Comparison of ENCODE assay signal across 1 cellular context in the genomic region with DNA sequence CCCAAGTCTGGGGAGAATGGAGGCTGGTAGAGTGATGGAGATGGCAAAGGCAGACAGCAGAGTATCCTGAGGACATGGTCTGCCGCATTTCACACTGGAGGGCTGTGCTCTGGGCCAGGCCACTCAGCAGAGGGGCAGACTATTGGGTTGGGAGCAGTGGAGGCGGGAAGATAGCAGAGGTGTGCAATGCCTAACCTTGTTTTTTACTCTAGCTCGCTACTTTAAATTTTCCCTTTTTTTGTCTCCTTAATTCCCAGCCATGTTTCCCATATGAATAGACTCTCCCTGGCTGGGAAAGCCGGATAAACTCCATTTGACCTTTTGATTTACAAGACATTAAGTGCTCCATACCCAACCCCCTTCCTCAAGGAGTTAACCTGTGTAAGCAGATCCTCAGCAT.
TF ChIP-seq lines count a peak whose summit lies in the region.

No MANE protein-coding gene starts in this region.

TF ChIP-seq in GM23338, 12 proteins besides CTCF, POLR2A, EP300 and RAD21 (continued from another document):
- TF ChIP-seq REST (IDR thresholded peaks at IDR 0.05; ENCODE audit: unreplicated experiment) (no peak), POLR2AphosphoS5 (IDR thresholded peaks at IDR 0.05; ENCODE audit: low read depth) (no peak), ZNF331 (CRISPR knock-in tag; IDR thresholded peaks at IDR 0.05; ENCODE audit: low read depth) (no peak), EZH2phosphoT487 (IDR thresholded peaks at IDR 0.05; ENCODE audit: unreplicated experiment) (no peak), STAT1 (IDR thresholded peaks at IDR 0.05; ENCODE audit: unreplicated experiment) (no peak), ZNF114 (CRISPR knock-in tag; IDR thresholded peaks at IDR 0.05) (no peak), NANOG (IDR thresholded peaks at IDR 0.05; ENCODE audit: borderline replicate concordance) (no peak), EZH2 (IDR thresholded peaks at IDR 0.05; ENCODE audit: low read depth, unreplicated experiment) (no peak)
- TF ChIP-seq, protein P1, sequence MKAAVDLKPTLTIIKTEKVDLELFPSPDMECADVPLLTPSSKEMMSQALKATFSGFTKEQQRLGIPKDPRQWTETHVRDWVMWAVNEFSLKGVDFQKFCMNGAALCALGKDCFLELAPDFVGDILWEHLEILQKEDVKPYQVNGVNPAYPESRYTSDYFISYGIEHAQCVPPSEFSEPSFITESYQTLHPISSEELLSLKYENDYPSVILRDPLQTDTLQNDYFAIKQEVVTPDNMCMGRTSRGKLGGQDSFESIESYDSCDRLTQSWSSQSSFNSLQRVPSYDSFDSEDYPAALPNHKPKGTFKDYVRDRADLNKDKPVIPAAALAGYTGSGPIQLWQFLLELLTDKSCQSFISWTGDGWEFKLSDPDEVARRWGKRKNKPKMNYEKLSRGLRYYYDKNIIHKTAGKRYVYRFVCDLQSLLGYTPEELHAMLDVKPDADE (IDR thresholded peaks at IDR 0.05), result no peak
- TF ChIP-seq, protein P2, sequence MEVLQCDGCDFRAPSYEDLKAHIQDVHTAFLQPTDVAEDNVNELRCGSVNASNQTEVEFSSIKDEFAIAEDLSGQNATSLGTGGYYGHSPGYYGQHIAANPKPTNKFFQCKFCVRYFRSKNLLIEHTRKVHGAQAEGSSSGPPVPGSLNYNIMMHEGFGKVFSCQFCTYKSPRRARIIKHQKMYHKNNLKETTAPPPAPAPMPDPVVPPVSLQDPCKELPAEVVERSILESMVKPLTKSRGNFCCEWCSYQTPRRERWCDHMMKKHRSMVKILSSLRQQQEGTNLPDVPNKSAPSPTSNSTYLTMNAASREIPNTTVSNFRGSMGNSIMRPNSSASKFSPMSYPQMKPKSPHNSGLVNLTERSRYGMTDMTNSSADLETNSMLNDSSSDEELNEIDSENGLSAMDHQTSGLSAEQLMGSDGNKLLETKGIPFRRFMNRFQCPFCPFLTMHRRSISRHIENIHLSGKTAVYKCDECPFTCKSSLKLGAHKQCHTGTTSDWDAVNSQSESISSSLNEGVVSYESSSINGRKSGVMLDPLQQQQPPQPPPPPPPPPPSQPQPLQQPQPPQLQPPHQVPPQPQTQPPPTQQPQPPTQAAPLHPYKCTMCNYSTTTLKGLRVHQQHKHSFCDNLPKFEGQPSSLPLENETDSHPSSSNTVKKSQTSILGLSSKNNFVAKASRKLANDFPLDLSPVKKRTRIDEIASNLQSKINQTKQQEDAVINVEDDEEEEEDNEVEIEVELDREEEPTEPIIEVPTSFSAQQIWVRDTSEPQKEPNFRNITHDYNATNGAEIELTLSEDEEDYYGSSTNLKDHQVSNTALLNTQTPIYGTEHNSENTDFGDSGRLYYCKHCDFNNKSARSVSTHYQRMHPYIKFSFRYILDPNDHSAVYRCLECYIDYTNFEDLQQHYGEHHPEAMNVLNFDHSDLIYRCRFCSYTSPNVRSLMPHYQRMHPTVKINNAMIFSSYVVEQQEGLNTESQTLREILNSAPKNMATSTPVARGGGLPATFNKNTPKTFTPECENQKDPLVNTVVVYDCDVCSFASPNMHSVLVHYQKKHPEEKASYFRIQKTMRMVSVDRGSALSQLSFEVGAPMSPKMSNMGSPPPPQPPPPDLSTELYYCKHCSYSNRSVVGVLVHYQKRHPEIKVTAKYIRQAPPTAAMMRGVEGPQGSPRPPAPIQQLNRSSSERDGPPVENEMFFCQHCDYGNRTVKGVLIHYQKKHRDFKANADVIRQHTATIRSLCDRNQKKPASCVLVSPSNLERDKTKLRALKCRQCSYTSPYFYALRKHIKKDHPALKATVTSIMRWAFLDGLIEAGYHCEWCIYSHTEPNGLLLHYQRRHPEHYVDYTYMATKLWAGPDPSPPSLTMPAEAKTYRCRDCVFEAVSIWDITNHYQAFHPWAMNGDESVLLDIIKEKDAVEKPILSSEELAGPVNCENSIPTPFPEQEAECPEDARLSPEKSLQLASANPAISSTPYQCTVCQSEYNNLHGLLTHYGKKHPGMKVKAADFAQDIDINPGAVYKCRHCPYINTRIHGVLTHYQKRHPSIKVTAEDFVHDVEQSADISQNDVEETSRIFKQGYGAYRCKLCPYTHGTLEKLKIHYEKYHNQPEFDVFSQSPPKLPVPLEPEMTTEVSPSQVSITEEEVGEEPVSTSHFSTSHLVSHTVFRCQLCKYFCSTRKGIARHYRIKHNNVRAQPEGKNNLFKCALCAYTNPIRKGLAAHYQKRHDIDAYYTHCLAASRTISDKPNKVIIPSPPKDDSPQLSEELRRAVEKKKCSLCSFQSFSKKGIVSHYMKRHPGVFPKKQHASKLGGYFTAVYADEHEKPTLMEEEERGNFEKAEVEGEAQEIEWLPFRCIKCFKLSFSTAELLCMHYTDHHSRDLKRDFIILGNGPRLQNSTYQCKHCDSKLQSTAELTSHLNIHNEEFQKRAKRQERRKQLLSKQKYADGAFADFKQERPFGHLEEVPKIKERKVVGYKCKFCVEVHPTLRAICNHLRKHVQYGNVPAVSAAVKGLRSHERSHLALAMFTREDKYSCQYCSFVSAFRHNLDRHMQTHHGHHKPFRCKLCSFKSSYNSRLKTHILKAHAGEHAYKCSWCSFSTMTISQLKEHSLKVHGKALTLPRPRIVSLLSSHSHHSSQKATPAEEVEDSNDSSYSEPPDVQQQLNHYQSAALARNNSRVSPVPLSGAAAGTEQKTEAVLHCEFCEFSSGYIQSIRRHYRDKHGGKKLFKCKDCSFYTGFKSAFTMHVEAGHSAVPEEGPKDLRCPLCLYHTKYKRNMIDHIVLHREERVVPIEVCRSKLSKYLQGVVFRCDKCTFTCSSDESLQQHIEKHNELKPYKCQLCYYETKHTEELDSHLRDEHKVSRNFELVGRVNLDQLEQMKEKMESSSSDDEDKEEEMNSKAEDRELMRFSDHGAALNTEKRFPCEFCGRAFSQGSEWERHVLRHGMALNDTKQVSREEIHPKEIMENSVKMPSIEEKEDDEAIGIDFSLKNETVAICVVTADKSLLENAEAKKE (CRISPR knock-in tag; IDR thresholded peaks at IDR 0.05), result no peak
